ENCODE assay signal across 22 cellular contexts in the genomic region with DNA sequence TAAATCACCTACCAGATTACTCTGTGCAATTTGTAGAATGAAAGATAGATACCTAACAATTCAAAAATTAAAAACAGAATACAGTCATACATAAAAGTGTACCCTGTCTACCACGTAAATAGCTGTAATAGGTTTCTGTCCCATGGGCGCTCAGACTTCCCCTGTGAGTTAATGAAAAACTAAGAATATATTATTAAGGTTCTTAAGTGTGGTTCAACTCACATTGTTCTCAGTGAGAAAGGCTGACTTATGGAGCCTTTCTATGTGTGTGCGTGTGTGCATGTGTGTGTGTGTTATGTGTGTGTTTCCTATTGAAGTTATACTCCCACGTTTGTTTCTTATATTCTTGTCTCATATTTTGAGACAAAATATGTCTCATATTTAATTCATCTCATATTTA. TPM values are rescaled to one million over a fixed set of nuclear protein-coding genes. Genes with fewer than 3 reads are reported as not detected.
DNase-seq lines count a peak whose midpoint lies in the region; ATAC-seq and TF ChIP-seq lines count a peak whose summit lies in the region.
"Had no signal": no experiment of that assay in that cellular context is flagged by ENCODE, and none has a peak within 500 bp of the region (broad histone marks: within the 10 kb centered on the region; RNA-seq: fewer than 3 reads in every experiment).

No MANE protein-coding gene starts in this region.

- TF ChIP-seq CTCF in breast epithelium (IDR thresholded peaks at IDR 0.05), result no peak
- TF ChIP-seq CTCF in RWPE1 (conservative IDR thresholded peaks at IDR 0.05; ENCODE audit: low read depth), result no peak

- no peak overlapping the region for H3K27ac ChIP-seq in breast epithelium
- no peak overlapping the region for H3K27ac ChIP-seq in RWPE1

- POLR2A ChIA-PET in RWPE1 (lab: Yijun Ruan, JAX; ENCODE audit: low non-redundant PET), result no interaction called here

- H3K27me3 ChIP-seq in breast epithelium, result no peaks in the 10 kb centered on the region

- no peak overlapping the region for H3K4me3 ChIP-seq in breast epithelium

- CTCF ChIA-PET in RWPE1 (lab: Yijun Ruan, JAX), result no interaction called here

- intact Hi-C loops in breast epithelium (cut with DNase I; ENCODE audit: low total_unique reads), result no loop called here

- H3K9me3 ChIP-seq in breast epithelium, result no peaks in the 10 kb centered on the region

- no peak for TF ChIP-seq POLR2A in breast epithelium (IDR thresholded peaks at IDR 0.05)

- H3K4me1 ChIP-seq in breast epithelium, result no peaks in the 10 kb centered on the region

- ATAC-seq in GM18508 (IDR thresholded peaks at IDR 0.05; ENCODE audit: insufficient read depth, unreplicated experiment) (peak; percentile 68), GM19463 (IDR thresholded peaks at IDR 0.05; ENCODE audit: unreplicated experiment) (peak; percentile 69), HG02938 (IDR thresholded peaks at IDR 0.05; ENCODE audit: unreplicated experiment) (peak; percentile 56), HG03571 (IDR thresholded peaks at IDR 0.05; ENCODE audit: unreplicated experiment) (peak; percentile 77), GM18520 (IDR thresholded peaks at IDR 0.05; ENCODE audit: unreplicated experiment) (no peak)
- ATAC-seq: HCT116 had no signal

- DNase-seq in breast epithelium (ENCODE audit: low spot score in 2 of 2) (no peak), CD1c-positive myeloid dendritic cell (ENCODE audit: extremely low spot score) (no peak), RWPE1 (ENCODE audit: low spot score) (no peak)
- DNase-seq: 8988T; C1 segment of cervical spinal cord; Calu3; CD8-positive, alpha-beta memory T cell; DMS153; GOT3; Kasumi-1; NCI-H1694 treated with DMSO at 0.1 percent for 48 hours; NCI-H446 treated with DMSO at 0.1 percent for 48 hours; NCI-H526 treated with DMSO at 0.1 percent for 48 hours; Right ventricle myocardium superior had no signal

- H3K36me3 ChIP-seq in breast epithelium, result no peaks in the 10 kb centered on the region

RNA-seq across cellular contexts. Expression of a gene that starts 8.0 kb away (rescaled TPM):
- 10 to 100 TPM in 1 of 3 donors, 1 to 10 TPM in 2; 4.3 to 41.4 (median 9.5) TPM for total RNA-seq in breast epithelium
- total RNA-seq: G401, SK-MEL-5 had no signal
